ENCODE assay signal across 14 cellular contexts in the genomic region with DNA sequence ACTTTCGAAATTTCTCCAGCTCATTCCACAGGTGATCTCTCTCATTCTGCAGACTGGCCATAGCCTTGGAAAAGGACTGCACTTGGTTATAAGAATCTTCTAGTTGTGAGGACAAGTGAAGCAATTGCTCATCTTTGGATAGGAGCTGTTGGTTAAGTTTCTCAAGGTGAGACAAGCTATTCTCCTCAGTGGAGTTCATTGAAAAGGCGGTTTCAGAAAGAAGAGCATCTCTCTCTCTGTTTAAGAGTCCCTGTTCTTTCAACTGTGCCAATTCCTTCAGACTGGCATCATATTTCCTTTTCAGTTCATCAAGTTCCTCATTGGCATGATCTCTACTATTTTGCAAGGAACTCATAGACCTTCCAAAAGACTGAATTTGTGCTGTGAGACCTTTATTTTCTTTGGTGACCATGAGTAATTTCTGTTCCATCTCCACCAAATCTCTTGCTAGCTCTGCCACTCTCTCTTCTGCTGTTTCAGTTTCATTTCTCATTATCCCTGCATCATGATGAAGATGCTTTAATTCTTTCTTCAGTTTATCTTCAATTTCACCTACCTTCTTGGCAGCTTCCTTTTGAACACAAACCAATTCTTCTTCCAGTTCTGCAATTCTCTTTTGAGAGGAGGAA. TPM values are rescaled to one million over a fixed set of nuclear protein-coding genes. Genes with fewer than 3 reads are reported as not detected.
DNase-seq lines count a peak whose midpoint lies in the region; ATAC-seq and TF ChIP-seq lines count a peak whose summit lies in the region.
"Had no signal": no experiment of that assay in that cellular context is flagged by ENCODE, and none has a peak within 500 bp of the region (broad histone marks: within the 10 kb centered on the region; RNA-seq: fewer than 3 reads in every experiment).

No MANE protein-coding gene starts in this region.

- H3K4me1 ChIP-seq in foreskin keratinocyte (no peaks in the 10 kb centered on the region), ascending aorta (no peaks in the 10 kb centered on the region)
- H3K4me1 ChIP-seq: stomach had no signal

- peaks cover 11% of the 10 kb centered on the region for H3K4me1 Mint-ChIP-seq in activated naive CD8-positive, alpha-beta T cell treated with anti-CD3 and anti-CD28 coated beads, Interleukin-2, amount 10 ng/mL, durations not matched to agents 7 days and 5 days

- H3K36me3 Mint-ChIP-seq in activated naive CD8-positive, alpha-beta T cell treated with anti-CD3 and anti-CD28 coated beads, Interleukin-2, amount 10 ng/mL, durations not matched to agents 7 days and 5 days: peaks cover 40% of the 10 kb centered on the region

- H3K27ac Mint-ChIP-seq in activated naive CD8-positive, alpha-beta T cell treated with anti-CD3 and anti-CD28 coated beads, Interleukin-2, amount 10 ng/mL, durations not matched to agents 7 days and 5 days: peak overlapping the region; percentile 77

- TF ChIP-seq CTCF in foreskin keratinocyte (conservative IDR thresholded peaks at IDR 0.05): no peak
- TF ChIP-seq CTCF in ascending aorta (IDR thresholded peaks at IDR 0.05): no peak

- H3K4me3 Mint-ChIP-seq in activated naive CD8-positive, alpha-beta T cell treated with anti-CD3 and anti-CD28 coated beads, Interleukin-2, amount 10 ng/mL, durations not matched to agents 7 days and 5 days: peak overlapping the region; percentile 58

- POLR2A ChIA-PET in activated naive CD8-positive, alpha-beta T cell treated with anti-CD3 and anti-CD28 coated beads, Interleukin-2, amount 10 ng/mL, durations not matched to agents 7 days and 5 days (lab: Charles Lee): interaction anchor here (1.8 to 2.2 kb wide), 2 partner anchors 31 to 59 kb away, joined by 4 to 16 read pairs; a partner anchor contains a TSS

- no peak for DNase-seq in activated naive CD8-positive, alpha-beta T cell treated with anti-CD3 and anti-CD28 coated beads, Interleukin-2, amount 10 ng/mL, durations not matched to agents 7 days and 5 days
- DNase-seq in foreskin keratinocyte: no peak
- no peak for DNase-seq in ascending aorta (ENCODE audit: low spot score in 2 of 2)
- DNase-seq in OCI-M2 (lab: John Stamatoyannopoulos, UW; ENCODE audit: unreplicated experiment): no peak
- DNase-seq: activated effector memory CD4-positive, alpha-beta T cell treated with Interleukin-2 at 50 U/mL for 16 hours; Calu3; naive thymus-derived CD4-positive, alpha-beta T cell; NCI-H1105 treated with DMSO at 0.1 percent for 48 hours; stimulated activated CD4-positive, alpha-beta T cell treated with anti-CD3 and anti-CD28 coated beads, Interleukin-12 subunit alpha, Interleukin-12 subunit beta, amount 100 ng/mL, for 4 hours; stomach had no signal

- no peak overlapping the region for H3K27ac ChIP-seq in foreskin keratinocyte
- no peak overlapping the region for H3K27ac ChIP-seq in ascending aorta
- H3K27ac ChIP-seq: stomach had no signal

- H3K9me3 ChIP-seq in ascending aorta: no peaks in the 10 kb centered on the region

- intact Hi-C loops in ascending aorta (cut with DNase I): no loop called here

- H3K27me3 ChIP-seq in foreskin keratinocyte (no peaks in the 10 kb centered on the region), ascending aorta (no peaks in the 10 kb centered on the region)
- H3K27me3 ChIP-seq: stomach had no signal

- ATAC-seq in GM18502 (IDR thresholded peaks at IDR 0.05; ENCODE audit: poor library complexity, unreplicated experiment): peak; percentile 71
- peak; percentile 63 for ATAC-seq in GM19452 (IDR thresholded peaks at IDR 0.05; ENCODE audit: unreplicated experiment)
- ATAC-seq in HG03280 (IDR thresholded peaks at IDR 0.05; ENCODE audit: unreplicated experiment): peak; percentile 70
- ATAC-seq in activated naive CD8-positive, alpha-beta T cell treated with anti-CD3 and anti-CD28 coated beads, Interleukin-2, amount 10 ng/mL, durations not matched to agents 7 days and 5 days (ENCODE audit: low read depth): peak; percentile 78
- ATAC-seq in HG02678 (IDR thresholded peaks at IDR 0.05; ENCODE audit: unreplicated experiment): no peak
- ATAC-seq in foreskin keratinocyte: no peak
- ATAC-seq: naive thymus-derived CD4-positive, alpha-beta T cell had no signal

- H3K27me3 Mint-ChIP-seq in activated naive CD8-positive, alpha-beta T cell treated with anti-CD3 and anti-CD28 coated beads, Interleukin-2, amount 10 ng/mL, durations not matched to agents 7 days and 5 days: no peaks in the 10 kb centered on the region
- H3K27me3 Mint-ChIP-seq: naive thymus-derived CD4-positive, alpha-beta T cell had no signal

- H3K9me3 Mint-ChIP-seq in activated naive CD8-positive, alpha-beta T cell treated with anti-CD3 and anti-CD28 coated beads, Interleukin-2, amount 10 ng/mL, durations not matched to agents 7 days and 5 days: no peaks in the 10 kb centered on the region

- H3K36me3 ChIP-seq in ascending aorta: peaks cover 19 to 75% of the 10 kb centered on the region in 2 donors

- H3K4me3 ChIP-seq in ascending aorta: no peak overlapping the region
- H3K4me3 ChIP-seq: stomach had no signal

RNA-seq across cellular contexts. Expression of a gene that starts 30.2 kb away (rescaled TPM):
- total RNA-seq in activated naive CD8-positive, alpha-beta T cell treated with anti-CD3 and anti-CD28 coated beads, Interleukin-2, amount 10 ng/mL, durations not matched to agents 7 days and 5 days: 100 to 1,000 TPM; 316 to 318 TPM
- total RNA-seq in foreskin keratinocyte (1.6 and 1.9 TPM in 2 replicates), ascending aorta (19.8 TPM)
- polyA plus RNA-seq in foreskin keratinocyte: 2.0 and 2.2 TPM in 2 replicates

RNA-seq across cellular contexts. Expression of a gene that starts 58.6 kb away (rescaled TPM):
- 10 to 100 TPM; 36.4 to 41.3 TPM for total RNA-seq in activated naive CD8-positive, alpha-beta T cell treated with anti-CD3 and anti-CD28 coated beads, Interleukin-2, amount 10 ng/mL, durations not matched to agents 7 days and 5 days
- total RNA-seq in foreskin keratinocyte: 31.0 and 32.4 TPM in 2 replicates
- polyA plus RNA-seq in foreskin keratinocyte: 9.9 and 10.3 TPM in 2 replicates
- 87.9 TPM for total RNA-seq in ascending aorta

Comparison
In these comparisons a context has a peak if more than half of its experiments do, and no peak if none do; other contexts are left out.
1. ATAC-seq: peak in GM18502 (single experiment), GM19452 (single experiment), HG03280 (single experiment) and activated naive CD8-positive, alpha-beta T cell treated with anti-CD3 and anti-CD28 coated beads, Interleukin-2, amount 10 ng/mL, durations not matched to agents 7 days and 5 days (single experiment); none in HG02678 (single experiment) and foreskin keratinocyte (single experiment).
2. RNA of a gene that starts 30.2 kb away (total RNA-seq): 316 to 318 TPM in activated naive CD8-positive, alpha-beta T cell treated with anti-CD3 and anti-CD28 coated beads, Interleukin-2, amount 10 ng/mL, durations not matched to agents 7 days and 5 days; 19.8 TPM in ascending aorta (single experiment) and 1.6 to 1.9 TPM in foreskin keratinocyte; every median in the first group is over 10 times any median in the second.